Comparison of ENCODE assay signal across 12 cellular contexts in the genomic region with DNA sequence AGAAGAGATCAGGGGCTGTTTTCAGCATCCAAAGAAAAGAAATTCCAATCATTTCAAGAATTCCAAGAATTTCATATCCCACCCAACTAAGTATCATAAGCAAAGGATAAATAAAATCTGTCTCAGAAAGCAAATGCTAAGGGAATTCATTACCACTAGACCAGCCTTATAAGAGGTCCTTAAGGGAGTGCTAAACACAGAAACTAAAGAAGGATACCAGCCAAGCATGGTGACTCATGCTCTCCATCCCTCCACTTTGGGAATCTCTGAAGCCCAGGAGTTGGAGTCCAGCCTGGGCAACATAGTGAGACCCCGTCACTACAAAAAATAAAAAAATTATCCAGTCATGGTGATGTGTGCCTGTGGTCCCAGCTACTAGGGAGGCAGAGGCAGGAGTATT.
"Had no signal": no experiment of that assay in that cellular context is flagged by ENCODE, and none has a peak within 500 bp of the region (broad histone marks: within the 10 kb centered on the region; RNA-seq: fewer than 3 reads in every experiment).

No MANE protein-coding gene starts in this region.

- H3K27ac ChIP-seq: breast epithelium, heart left ventricle, sigmoid colon, testis had no signal

- H3K9me3 ChIP-seq: breast epithelium, heart left ventricle, sigmoid colon, testis had no signal

- H3K27me3 ChIP-seq: breast epithelium, heart left ventricle, sigmoid colon, testis had no signal

- H3K36me3 ChIP-seq: breast epithelium, heart left ventricle, sigmoid colon had no signal

- DNase-seq: activated CD4-positive, alpha-beta memory T cell treated with anti-CD3 and anti-CD28 coated beads, Interleukin-2, amount 10 ng/mL, durations not matched to agents 7 days and 5 days; activated CD4-positive, CD25-positive, alpha-beta regulatory T cell treated with anti-CD3 and anti-CD28 coated beads, Interleukin-2, amount 50 U/mL, for 72 hours; activated gamma-delta T cell; activated T-cell treated with anti-CD3 and anti-CD28 coated beads, Interleukin-2, amount 50 U/mL, for 48 hours; heart left ventricle; left colon; naive thymus-derived CD4-positive, alpha-beta T cell; sigmoid colon; stimulated activated CD4-positive, alpha-beta T cell treated with anti-CD3 and anti-CD28 coated beads, Interleukin-4, amount 100 ng/mL, for 24 hours; stimulated activated naive CD8-positive, alpha-beta T cell treated with anti-CD3 and anti-CD28 coated beads, Interleukin-15, amount 100 ng/mL, for 72 hours; testis had no signal

- H3K4me1 ChIP-seq: breast epithelium, heart left ventricle, sigmoid colon, testis had no signal

- H3K4me3 ChIP-seq: breast epithelium, heart left ventricle, sigmoid colon, testis had no signal
